Comparison of ENCODE assay signal across 8 cellular contexts in genomic region chr19:11196406-11197287, GRCh38. TPM values are rescaled to one million over a fixed set of nuclear protein-coding genes. Genes with fewer than 3 reads are reported as not detected.
DNase-seq lines count a peak whose midpoint lies in the region; ATAC-seq and TF ChIP-seq lines count a peak whose summit lies in the region.

No MANE protein-coding gene starts in this region.

- ATAC-seq in stimulated activated effector memory CD8-positive, alpha-beta T cell treated with anti-CD3 and anti-CD28 coated beads, Interleukin-12 subunit alpha, Interleukin-12 subunit beta, amount 100 ng/mL, for 72 hours, result no peak
- ATAC-seq in HG02759 (IDR thresholded peaks at IDR 0.05; ENCODE audit: unreplicated experiment), result no peak

- TF ChIP-seq CTCF in CD14-positive monocyte (IDR thresholded peaks at IDR 0.05), result no peak

- H3K36me3 Mint-ChIP-seq in CD14-positive monocyte, result peaks cover 0 to 3% of the 10 kb centered on the region in 2 donors
- no peaks in the 10 kb centered on the region for H3K36me3 Mint-ChIP-seq in stimulated activated effector memory CD8-positive, alpha-beta T cell treated with anti-CD3 and anti-CD28 coated beads, Interleukin-12 subunit alpha, Interleukin-12 subunit beta, amount 100 ng/mL, for 72 hours

- peaks cover 0 to 6% (median 3%) of the 10 kb centered on the region in 7 donors for H3K9me3 Mint-ChIP-seq in CD14-positive monocyte
- H3K9me3 Mint-ChIP-seq in stimulated activated effector memory CD8-positive, alpha-beta T cell treated with anti-CD3 and anti-CD28 coated beads, Interleukin-12 subunit alpha, Interleukin-12 subunit beta, amount 100 ng/mL, for 72 hours, result no peaks in the 10 kb centered on the region

- peak overlapping the region; percentile 98 for H3K4me3 ChIP-seq in HUES48 (ENCODE audit: low read depth, low read length)

- H3K4me1 Mint-ChIP-seq in CD14-positive monocyte, result peaks cover 23% of the 10 kb centered on the region
- peaks cover 6% of the 10 kb centered on the region for H3K4me1 Mint-ChIP-seq in stimulated activated effector memory CD8-positive, alpha-beta T cell treated with anti-CD3 and anti-CD28 coated beads, Interleukin-12 subunit alpha, Interleukin-12 subunit beta, amount 100 ng/mL, for 72 hours

- peak overlapping the region; percentile 68 for H3K9ac ChIP-seq in HUES48 (ENCODE audit: low read depth, low read length)

- H3K27ac ChIP-seq in HUES48 (ENCODE audit: low read depth, low read length), result peak overlapping the region; percentile 47

- H3K4me1 ChIP-seq in HUES48 (ENCODE audit: control insufficient read depth, insufficient read depth, low read length), result peaks cover 4% of the 10 kb centered on the region; the same call in 1 of the 2 replicates

- intact Hi-C loops in CD14-positive monocyte (cut with micrococcal nuclease), result loop anchor here in 1 of 2 donors (5.0 kb wide), 1 partner anchor 39 kb away; the partner anchor contains the start of gene SPC24

- DNase-seq in CD14-positive monocyte (ENCODE audit: low spot score), result no peak
- peak; percentile 63 for DNase-seq in astrocyte of the hippocampus (ENCODE audit: low read depth, low spot score)
- peak; percentile 88 for DNase-seq in iPS-NIHi11 (ENCODE audit: low spot score)
- no peak for DNase-seq in stimulated activated effector memory CD8-positive, alpha-beta T cell treated with anti-CD3 and anti-CD28 coated beads, Interleukin-12 subunit alpha, Interleukin-12 subunit beta, amount 100 ng/mL, for 72 hours (ENCODE audit: low spot score in 2 of 2)
- no peak for DNase-seq in NCI-H345 (lab: John Stamatoyannopoulos, UW)
- no peak for DNase-seq in NCI-H1092 treated with DMSO at 0.1 percent for 48 hours (lab: John Stamatoyannopoulos, UW)

- H3K27me3 ChIP-seq in HUES48 (ENCODE audit: control insufficient read depth, insufficient read depth, low read length), result no peaks in the 10 kb centered on the region

- H3K27me3 Mint-ChIP-seq in CD14-positive monocyte (ENCODE audit: low read depth in 3 of 3), result peaks cover 0 to 17% (median 7%) of the 10 kb centered on the region in 3 donors

- H3K9me3 ChIP-seq in HUES48 (ENCODE audit: control insufficient read depth, insufficient read depth, low read length), result no peaks in the 10 kb centered on the region

- peak overlapping the region; percentile 76 to 87 for H3K4me3 Mint-ChIP-seq in CD14-positive monocyte
- H3K4me3 Mint-ChIP-seq in stimulated activated effector memory CD8-positive, alpha-beta T cell treated with anti-CD3 and anti-CD28 coated beads, Interleukin-12 subunit alpha, Interleukin-12 subunit beta, amount 100 ng/mL, for 72 hours, result peak overlapping the region; percentile 68

- peak overlapping the region in 2 of 7 donors; percentile 53 to 70 for H3K27ac Mint-ChIP-seq in CD14-positive monocyte
- H3K27ac Mint-ChIP-seq in stimulated activated effector memory CD8-positive, alpha-beta T cell treated with anti-CD3 and anti-CD28 coated beads, Interleukin-12 subunit alpha, Interleukin-12 subunit beta, amount 100 ng/mL, for 72 hours, result no peak overlapping the region

- H3K36me3 ChIP-seq in HUES48 (ENCODE audit: control insufficient read depth, insufficient read depth, low read length), result peaks cover 44% of the 10 kb centered on the region

RNA-seq across cellular contexts. Expression of gene KANK2, which starts 0.7 kb away (rescaled TPM):
- under 1 TPM; 0.40 to 0.64 TPM for polyA plus RNA-seq in CD14-positive monocyte

RNA-seq across cellular contexts. Expression of gene SPC24, which starts 41.1 kb away (rescaled TPM):
- polyA plus RNA-seq in CD14-positive monocyte, result under 1 TPM in 1 of 2 donors, not detected in 1; 0.27 TPM

RNA-seq across cellular contexts. Expression of gene ANGPTL8, which starts 42.8 kb away (rescaled TPM):
- polyA plus RNA-seq in CD14-positive monocyte, result not detected

Comparison
In these comparisons a context has a peak if more than half of its experiments do, and no peak if none do; other contexts are left out.
1. DNase-seq: peak in astrocyte of the hippocampus (single experiment) and iPS-NIHi11 (single experiment); none in CD14-positive monocyte (single experiment), stimulated activated effector memory CD8-positive, alpha-beta T cell treated with anti-CD3 and anti-CD28 coated beads, Interleukin-12 subunit alpha, Interleukin-12 subunit beta, amount 100 ng/mL, for 72 hours (0 of 2), NCI-H345 (single experiment) and NCI-H1092 treated with DMSO at 0.1 percent for 48 hours (single experiment).